ENCODE assay signal across 1 cellular context in genomic region chr10:132919374-132920100, GRCh38.
TF ChIP-seq lines count a peak whose summit lies in the region.

No MANE protein-coding gene starts in this region.

TF ChIP-seq in WTC11, 78 proteins besides CTCF, POLR2A, EP300 and RAD21 (continued from another document):
- TF ChIP-seq IRF2 (CRISPR knock-in tag; IDR thresholded peaks at IDR 0.05; ENCODE audit: borderline replicate concordance, low read depth) = no peak
- TF ChIP-seq ZNF281 (CRISPR knock-in tag; IDR thresholded peaks at IDR 0.05) = no peak
